9 cellular contexts compared by ENCODE assay signal in genomic region chr2:174985624-174986023, GRCh38. TPM values are rescaled to one million over a fixed set of nuclear protein-coding genes. Genes with fewer than 3 reads are reported as not detected.
DNase-seq lines count a peak whose midpoint lies in the region; FAIRE-seq and TF ChIP-seq lines count a peak whose summit lies in the region.
"Had no signal": no experiment of that assay in that cellular context is flagged by ENCODE, and none has a peak within 500 bp of the region (broad histone marks: within the 10 kb centered on the region; RNA-seq: fewer than 3 reads in every experiment).

No MANE protein-coding gene starts in this region.

- no peaks in the 10 kb centered on the region for H3K4me1 ChIP-seq in ovary (ENCODE audit: insufficient read depth)

- H3K27ac ChIP-seq in ovary, result no peak overlapping the region

- peak in 2 of 3 donors; percentile 19 to 31 for TF ChIP-seq CTCF in ovary (IDR thresholded peaks at IDR 0.05)

- no peak for TF ChIP-seq EP300 in ovary (IDR thresholded peaks at IDR 0.05)

- DNase-seq in G401 (ENCODE audit: low spot score) (peak; percentile 56), NCI-H69 (lab: John Stamatoyannopoulos, UW) (peak; percentile 10), ovary (no peak), activated T-cell treated with anti-CD3 and anti-CD28 coated beads for 4 hours (no peak), NCI-H1436 treated with DMSO at 0.1 percent for 48 hours (lab: John Stamatoyannopoulos, UW) (no peak)
- no peak for DNase-seq in activated CD4-positive, alpha-beta T cell treated with anti-CD3 and anti-CD28 coated beads for 1 hour
- DNase-seq in stimulated activated CD4-positive, alpha-beta T cell treated with anti-CD3 and anti-CD28 coated beads, Interleukin-4, amount 100 ng/mL, for 24 hours, result no peak
- DNase-seq: NCI-H2081 had no signal

- H3K27me3 ChIP-seq in ovary, result no peaks in the 10 kb centered on the region

- TF ChIP-seq POLR2A in ovary (IDR thresholded peaks at IDR 0.05), result no peak

- H3K9me3 ChIP-seq in ovary, result no peaks in the 10 kb centered on the region

- intact Hi-C loops in ovary (cut with DNase I), result loop anchor here in 3 of 4 donors (5.0 kb wide), 1 partner anchor 213 kb away; no protein-coding TSS in a partner anchor

- in situ Hi-C loops in G401 (cut with HindIII; ENCODE audit: low sequenced_read_pairs), result no loop called here

- H3K36me3 ChIP-seq in ovary, result no peaks in the 10 kb centered on the region

- FAIRE-seq in endometrium (lab: Jason Lieb, UNC), result peak; percentile 85

- no peak overlapping the region for H3K4me3 ChIP-seq in ovary

- WGBS in ovary, 3 donors, result 65 to 79% (median 68%) methylated on average over 2 of the region's 2 CpGs

RNA-seq across cellular contexts. Expression of gene CHN1, which starts 19.6 kb away (rescaled TPM):
- 0.34 TPM in 1 of 2 replicates, not detected in the other for total RNA-seq in G401 (2014; rRNA removed; shearing (Covaris generic))
- total RNA-seq in ovary, result 10 to 100 TPM in 2 of 7 donors, 1 to 10 TPM in 5; 6.7 to 15.3 (median 9.4) TPM
- polyA plus RNA-seq in ovary, result 10 to 100 TPM in 1 of 2 donors, 1 to 10 TPM in 1; 6.5 to 18.0 TPM

Comparison
In these comparisons a context has a peak if more than half of its experiments do, and no peak if none do; other contexts are left out.
1. DNase-seq: peak in G401 (single experiment) and NCI-H69 (single experiment); none in ovary (0 of 5), activated T-cell treated with anti-CD3 and anti-CD28 coated beads for 4 hours (single experiment), activated CD4-positive, alpha-beta T cell treated with anti-CD3 and anti-CD28 coated beads for 1 hour (single experiment), NCI-H1436 treated with DMSO at 0.1 percent for 48 hours (single experiment) and stimulated activated CD4-positive, alpha-beta T cell treated with anti-CD3 and anti-CD28 coated beads, Interleukin-4, amount 100 ng/mL, for 24 hours (single experiment).